In genomic region chr6:25169551-25170335, GRCh38 we compare ENCODE assay signal across 20 cellular contexts.
DNase-seq lines count a peak whose midpoint lies in the region; ATAC-seq and TF ChIP-seq lines count a peak whose summit lies in the region.
"Had no signal": no experiment of that assay in that cellular context is flagged by ENCODE, and none has a peak within 500 bp of the region (broad histone marks: within the 10 kb centered on the region; RNA-seq: fewer than 3 reads in every experiment).

No MANE protein-coding gene starts in this region.

- POLR2A ChIA-PET in AG04450 (lab: Yijun Ruan, JAX) = no interaction called here

- H3K4me3 ChIP-seq in AG04450 (ENCODE audit: low read depth, low read length) (no peak overlapping the region), GM23248 (no peak overlapping the region), cardiac fibroblast (replicated peaks in 1 of 2; ENCODE audit: low read depth in 2 of 2, low read length in 2 of 2) (no peak overlapping the region), osteoblast (ENCODE audit: insufficient read depth, low read length) (no peak overlapping the region)
- H3K4me3 ChIP-seq: BLaER1 treated with 17β-estradiol and CSF1 and Interleukin-3, amounts not matched to agents 10 nM and 100 nM; esophagus muscularis mucosa had no signal

- H3K27me3 ChIP-seq in AG04450 (ENCODE audit: control insufficient read depth, insufficient read depth, low read length) (no peaks in the 10 kb centered on the region), GM23248 (replicated peaks; ENCODE audit: insufficient read depth) (no peaks in the 10 kb centered on the region), osteoblast (ENCODE audit: insufficient read depth, low read length) (no peaks in the 10 kb centered on the region)
- H3K27me3 ChIP-seq: BLaER1 treated with 17β-estradiol and CSF1 and Interleukin-3, amounts not matched to agents 10 nM and 100 nM; esophagus muscularis mucosa had no signal

- H3K9me2 ChIP-seq in GM23248 (ENCODE audit: insufficient read depth) = no peaks in the 10 kb centered on the region

- in situ Hi-C loops in GM23248 (cut with MboI) = no loop called here

- H3K79me2 ChIP-seq in GM23248 (ENCODE audit: insufficient read depth) (no peaks in the 10 kb centered on the region), osteoblast (ENCODE audit: insufficient read depth, low read length) (no peaks in the 10 kb centered on the region)

- H4K20me1 ChIP-seq in GM23248 (ENCODE audit: insufficient read depth) = no peaks in the 10 kb centered on the region
- no peaks in the 10 kb centered on the region for H4K20me1 ChIP-seq in osteoblast (ENCODE audit: insufficient read depth, low read length)
- H4K20me1 ChIP-seq: BLaER1 treated with 17β-estradiol and CSF1 and Interleukin-3, amounts not matched to agents 10 nM and 100 nM had no signal

- H3F3A ChIP-seq in GM23248 (ENCODE audit: insufficient read depth) = peaks cover 50% of the 10 kb centered on the region

- ATAC-seq in GM18907 (IDR thresholded peaks at IDR 0.05; ENCODE audit: unreplicated experiment) (no peak), left cardiac atrium (no peak)
- ATAC-seq: T-helper 17 cell had no signal

- peak overlapping the region; percentile 34 for H3K27ac ChIP-seq in AG04450 (ENCODE audit: low read depth, low read length)
- H3K27ac ChIP-seq in GM23248 = peak overlapping the region; percentile 42
- peak overlapping the region; percentile 78 for H3K27ac ChIP-seq in osteoblast (ENCODE audit: low read depth, low read length)
- H3K27ac ChIP-seq: esophagus muscularis mucosa, HL-60, KMS-11, RWPE1 had no signal

- WGBS in GM23248 (ENCODE audit: low coverage in 1 of 2, low lambda C conversion rate in 2 of 2, missing lambda C conversion rate in 2 of 2), 2 experiments = 66 to 69% methylated on average over 7 of the region's 7 CpGs

- H3K9me3 ChIP-seq in AG04450 (ENCODE audit: control insufficient read depth, insufficient read depth, low read length) = no peaks in the 10 kb centered on the region
- H3K9me3 ChIP-seq in GM23248 (ENCODE audit: low read depth) = no peaks in the 10 kb centered on the region
- no peaks in the 10 kb centered on the region for H3K9me3 ChIP-seq in osteoblast (ENCODE audit: low read depth, low read length)
- H3K9me3 ChIP-seq: esophagus muscularis mucosa had no signal

- CTCF ChIA-PET in AG04450 (lab: Charles Lee) = no interaction called here

- no peak overlapping the region for H3K9ac ChIP-seq in GM23248
- H3K9ac ChIP-seq: BLaER1 treated with 17β-estradiol and CSF1 and Interleukin-3, amounts not matched to agents 10 nM and 100 nM; KMS-11 had no signal

- no peak for DNase-seq in AG04450 (ENCODE audit: low read depth, low spot score)
- DNase-seq in GM23248 = peak; percentile 56
- peak; percentile 28 to 38 for DNase-seq in cardiac fibroblast (ENCODE audit: low read depth in 2 of 2)
- no peak for DNase-seq in osteoblast (ENCODE audit: insufficient read length, low spot score, missing footprints)
- no peak for DNase-seq in NCI-H748 treated with DMSO at 0.1 percent for 48 hours (lab: John Stamatoyannopoulos, UW)
- no peak for DNase-seq in SKM-1 treated with dmso at 0.1 percent for 144 hours (lab: John Stamatoyannopoulos, UW; ENCODE audit: unreplicated experiment)
- DNase-seq in left cardiac atrium = no peak
- DNase-seq: DMS153; hippocampal formation; NCI-H1417 treated with DMSO at 0.1 percent for 48 hours; NK-92 treated with Interleukin-12 subunit alpha and Interleukin-12 subunit beta, amount 100 ng/mL, for 24 hours; posterior cingulate gyrus; stimulated activated CD4-positive, alpha-beta T cell treated with anti-CD3 and anti-CD28 coated beads, Interleukin-15, amount 100 ng/mL, for 24 hours; T-helper 17 cell had no signal

- H3K36me3 ChIP-seq in GM23248 (ENCODE audit: low read depth) (no peaks in the 10 kb centered on the region), osteoblast (ENCODE audit: insufficient read depth, low read length) (no peaks in the 10 kb centered on the region)
- H3K36me3 ChIP-seq: BLaER1 treated with 17β-estradiol and CSF1 and Interleukin-3, amounts not matched to agents 10 nM and 100 nM; esophagus muscularis mucosa had no signal

- peaks cover 56% of the 10 kb centered on the region for H3K4me1 ChIP-seq in GM23248 (ENCODE audit: insufficient read depth)
- H3K4me1 ChIP-seq in osteoblast (ENCODE audit: insufficient read depth, low read length) = peaks cover 34% of the 10 kb centered on the region

- intact Hi-C loops in left cardiac atrium (cut with DNase I) = no loop called here

- H3K4me2 ChIP-seq in GM23248 (ENCODE audit: unreplicated experiment) (peak overlapping the region; percentile 5), osteoblast (ENCODE audit: insufficient read depth, low read length) (peak overlapping the region; percentile 20)
- H3K4me2 ChIP-seq: KMS-11 had no signal

- TF ChIP-seq CTCF in AG04450 (IDR thresholded peaks at IDR 0.05; ENCODE audit: low read depth, low read length) (no peak), cardiac fibroblast (IDR thresholded peaks at IDR 0.05; ENCODE audit: low read depth, low read length) (no peak), osteoblast (IDR thresholded peaks at IDR 0.05; ENCODE audit: extremely low read depth, low read depth, low read length) (no peak)

- H2AFZ ChIP-seq in GM23248 (peak overlapping the region; percentile 63), osteoblast (ENCODE audit: low read length) (peak overlapping the region; percentile 76)

Comparison
In these comparisons a context has a peak if more than half of its experiments do, and no peak if none do; other contexts are left out.
1. DNase-seq: peak in GM23248 (single experiment) and cardiac fibroblast (2 of 2); none in AG04450 (single experiment), osteoblast (single experiment), NCI-H748 treated with DMSO at 0.1 percent for 48 hours (single experiment), SKM-1 treated with dmso at 0.1 percent for 144 hours (single experiment) and left cardiac atrium (single experiment).
2. Peak in every context shown above with its lines, with median percentiles within 50 percentile points of each other: H3K27ac ChIP-seq.